ENCODE assay signal across 4 cellular contexts in the genomic region with DNA sequence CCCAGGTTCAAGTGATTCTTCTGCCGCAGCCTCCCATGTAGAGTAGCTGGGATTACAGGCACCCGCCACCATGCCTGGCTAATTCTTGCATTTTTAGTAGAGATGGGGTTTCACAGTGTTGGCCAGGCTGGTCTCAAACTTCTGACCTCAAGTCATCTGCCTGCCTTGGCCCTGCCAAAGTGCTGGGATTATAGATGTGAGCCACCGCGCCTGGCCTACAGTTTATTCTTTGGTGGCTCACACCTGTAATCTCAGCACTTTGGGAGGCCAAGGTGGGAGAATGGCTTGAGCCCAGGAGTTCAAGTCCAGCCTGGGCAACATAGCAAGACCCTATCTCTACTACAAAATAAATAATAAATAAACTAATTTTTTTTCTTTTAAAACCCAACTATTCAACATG.
TF ChIP-seq lines count a peak whose summit lies in the region.

No MANE protein-coding gene starts in this region.

TF ChIP-seq in HEK293, 187 proteins besides CTCF, POLR2A, EP300 and RAD21:
- peak; percentile 94 for TF ChIP-seq ZNF121 (tag by site-specific recombination; IDR thresholded peaks at IDR 0.05)

TF ChIP-seq in WTC11, 78 proteins besides CTCF, POLR2A, EP300 and RAD21:
- peak; percentile 42; the same call in 1 of the 2 replicates for TF ChIP-seq ZNF121 (CRISPR knock-in tag; IDR thresholded peaks at IDR 0.05)

TF ChIP-seq in K562, 482 proteins besides CTCF, POLR2A, EP300 and RAD21:
- peak; percentile 87 for TF ChIP-seq ZNF121 (CRISPR knock-in tag; conservative IDR thresholded peaks at IDR 0.05)
- peak; percentile 6; the same call in 1 of the 2 replicates for TF ChIP-seq SUPT5H (IDR thresholded peaks at IDR 0.05)
- TF ChIP-seq RBM25 (IDR thresholded peaks at IDR 0.05; ENCODE audit: low read depth, low read length, severe bottlenecking): peak; percentile 6
TF ChIP-seq in K562: peak in this region for 3; not testable (repeated sequence) for 479.

TF ChIP-seq in HepG2, 621 proteins besides CTCF, POLR2A, EP300 and RAD21:
- peak; percentile 69 for TF ChIP-seq ZNF121 (CRISPR knock-in tag; IDR thresholded peaks at IDR 0.05)
